1 cellular context compared by ENCODE assay signal in genomic region chr1:153991151-153991472, GRCh38.
TF ChIP-seq lines count a peak whose summit lies in the region.

No MANE protein-coding gene starts in this region.

TF ChIP-seq in K562, 482 proteins besides CTCF, POLR2A, EP300 and RAD21 (continued from another document):
- TF ChIP-seq TRIM25 (IDR thresholded peaks at IDR 0.05; ENCODE audit: borderline replicate concordance) (no peak), STAT5A (IDR thresholded peaks at IDR 0.05; ENCODE audit: borderline replicate concordance, low read length) (no peak), SMARCE1 (IDR thresholded peaks at IDR 0.05) (0 out of 2 replicates have a peak, but pooled peaks have one; percentile 11), NFE2L1 (tag; IDR thresholded peaks at IDR 0.05; ENCODE audit: borderline replicate concordance, low read depth) (no peak), SP2 (IDR thresholded peaks at IDR 0.05; ENCODE audit: extremely low read depth, low read depth, low read length, poor library complexity, severe bottlenecking) (no peak)
